7 cellular contexts compared by ENCODE assay signal in genomic region chr10:45373783-45374450, GRCh38. TPM values are rescaled to one million over a fixed set of nuclear protein-coding genes. Genes with fewer than 3 reads are reported as not detected.
DNase-seq lines count a peak whose midpoint lies in the region; ATAC-seq and TF ChIP-seq lines count a peak whose summit lies in the region.

Gene ALOX5 (plus strand): TSS chr10:45374216. CDS start chr10:45374280, 64 bp downstream.

- H3K36me3 ChIP-seq in mucosa of descending colon (ENCODE audit: low read depth) = no peaks in the 10 kb centered on the region
- no peaks in the 10 kb centered on the region for H3K36me3 ChIP-seq in urinary bladder (ENCODE audit: insufficient read depth)

- intact Hi-C loops in mucosa of descending colon (cut with DNase I, micrococcal nuclease) = no loop called here

- peak within 1 kb of the TSS; percentile 81 for H3K27ac ChIP-seq in urinary bladder (ENCODE audit: low read depth)

- peaks cover 18% of the 10 kb centered on the region for H3K4me1 ChIP-seq in mucosa of descending colon (ENCODE audit: low read depth)
- peaks cover 3% of the 10 kb centered on the region for H3K4me1 ChIP-seq in urinary bladder (ENCODE audit: insufficient read depth)

- no peak within 1 kb of the TSS for H3K4me3 ChIP-seq in mucosa of descending colon
- H3K4me3 ChIP-seq in urinary bladder (ENCODE audit: low read depth, low read length) = peak within 1 kb of the TSS; percentile 47

- DNase-seq in Kasumi-1 (lab: John Stamatoyannopoulos, UW) = peak; percentile 24 to 42
- DNase-seq in T-helper 22 cell (ENCODE audit: low read depth) = peak; percentile 28
- DNase-seq in effector CD8-positive, alpha-beta T cell (lab: John Stamatoyannopoulos, UW) = peak; percentile 23
- DNase-seq in mucosa of descending colon = peak; percentile 76 to 86 (median 78)

- peak; percentile 57 for ATAC-seq in GM18498 (IDR thresholded peaks at IDR 0.05; ENCODE audit: unreplicated experiment)
- peak; percentile 49 for ATAC-seq in GM21825 (IDR thresholded peaks at IDR 0.05; ENCODE audit: unreplicated experiment)
- ATAC-seq in mucosa of descending colon = peak; percentile 83

- 1% methylated on average over 59 of the region's 60 CpGs for WGBS in urinary bladder

- H3K9me3 ChIP-seq in mucosa of descending colon = no peaks in the 10 kb centered on the region

- no peak for TF ChIP-seq CTCF in mucosa of descending colon (IDR thresholded peaks at IDR 0.05)

RNA-seq across cellular contexts. Expression of gene ALOX5, which starts in this region (rescaled TPM):
- 10 to 100 TPM in 2 of 3 donors, 1 to 10 TPM in 1; 8.2 to 14.9 (median 14.3) TPM for total RNA-seq in mucosa of descending colon
- 25.7 TPM for total RNA-seq in urinary bladder
- 52.5 TPM for polyA plus RNA-seq in urinary bladder

Comparison
In these comparisons a context has a peak if more than half of its experiments do, and no peak if none do; other contexts are left out.
1. DNase-seq: peak in every context shown above with its lines; median percentile 78 in mucosa of descending colon; 33 in Kasumi-1; 28 in T-helper 22 cell; 23 in effector CD8-positive, alpha-beta T cell.